Comparison of ENCODE assay signal across 1 cellular context in the genomic region with DNA sequence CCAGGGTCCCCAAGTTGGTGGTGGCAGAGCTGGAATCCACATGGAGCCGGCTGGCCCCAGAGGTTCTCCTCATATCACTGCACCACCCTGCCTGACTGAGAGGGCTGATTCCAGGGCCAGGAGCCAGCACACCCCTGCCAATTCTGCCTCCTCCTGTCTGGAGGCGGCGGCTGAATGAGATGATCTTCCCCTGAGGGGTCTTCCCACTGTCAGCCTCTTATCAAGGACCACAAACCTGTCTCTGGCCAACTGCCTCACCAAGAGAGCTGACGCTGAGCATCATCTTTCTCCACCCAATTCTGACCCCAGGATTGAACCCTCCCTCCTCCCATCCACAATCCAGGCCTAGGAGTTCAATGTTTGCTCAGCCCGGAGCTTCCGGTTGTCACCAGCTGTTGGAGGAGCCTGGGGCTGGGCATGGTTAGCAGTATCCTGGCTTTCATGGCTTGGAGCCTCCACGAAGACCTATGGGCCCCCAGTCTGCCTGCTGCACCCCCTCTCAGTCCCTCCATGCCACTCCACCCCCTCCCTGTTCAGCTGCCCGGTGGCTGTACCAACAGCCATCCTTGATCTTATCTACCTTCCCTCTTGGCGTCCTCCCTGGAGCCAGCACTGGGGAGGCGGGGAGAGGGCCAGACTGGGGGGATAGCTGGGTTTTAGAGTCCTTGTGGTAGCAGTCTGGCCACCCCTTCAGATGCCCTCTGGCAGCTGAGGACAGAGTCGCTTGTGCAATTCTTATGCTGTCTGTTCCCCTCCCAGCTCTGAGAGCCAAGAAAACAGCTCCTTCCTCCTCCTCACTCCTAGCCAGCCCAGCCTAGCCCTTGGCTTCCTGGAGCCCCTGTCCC.
TF ChIP-seq lines count a peak whose summit lies in the region.

No MANE protein-coding gene starts in this region.

TF ChIP-seq in GM23338, 12 proteins besides CTCF, POLR2A, EP300 and RAD21 (continued from another document):
- TF ChIP-seq, protein P1, sequence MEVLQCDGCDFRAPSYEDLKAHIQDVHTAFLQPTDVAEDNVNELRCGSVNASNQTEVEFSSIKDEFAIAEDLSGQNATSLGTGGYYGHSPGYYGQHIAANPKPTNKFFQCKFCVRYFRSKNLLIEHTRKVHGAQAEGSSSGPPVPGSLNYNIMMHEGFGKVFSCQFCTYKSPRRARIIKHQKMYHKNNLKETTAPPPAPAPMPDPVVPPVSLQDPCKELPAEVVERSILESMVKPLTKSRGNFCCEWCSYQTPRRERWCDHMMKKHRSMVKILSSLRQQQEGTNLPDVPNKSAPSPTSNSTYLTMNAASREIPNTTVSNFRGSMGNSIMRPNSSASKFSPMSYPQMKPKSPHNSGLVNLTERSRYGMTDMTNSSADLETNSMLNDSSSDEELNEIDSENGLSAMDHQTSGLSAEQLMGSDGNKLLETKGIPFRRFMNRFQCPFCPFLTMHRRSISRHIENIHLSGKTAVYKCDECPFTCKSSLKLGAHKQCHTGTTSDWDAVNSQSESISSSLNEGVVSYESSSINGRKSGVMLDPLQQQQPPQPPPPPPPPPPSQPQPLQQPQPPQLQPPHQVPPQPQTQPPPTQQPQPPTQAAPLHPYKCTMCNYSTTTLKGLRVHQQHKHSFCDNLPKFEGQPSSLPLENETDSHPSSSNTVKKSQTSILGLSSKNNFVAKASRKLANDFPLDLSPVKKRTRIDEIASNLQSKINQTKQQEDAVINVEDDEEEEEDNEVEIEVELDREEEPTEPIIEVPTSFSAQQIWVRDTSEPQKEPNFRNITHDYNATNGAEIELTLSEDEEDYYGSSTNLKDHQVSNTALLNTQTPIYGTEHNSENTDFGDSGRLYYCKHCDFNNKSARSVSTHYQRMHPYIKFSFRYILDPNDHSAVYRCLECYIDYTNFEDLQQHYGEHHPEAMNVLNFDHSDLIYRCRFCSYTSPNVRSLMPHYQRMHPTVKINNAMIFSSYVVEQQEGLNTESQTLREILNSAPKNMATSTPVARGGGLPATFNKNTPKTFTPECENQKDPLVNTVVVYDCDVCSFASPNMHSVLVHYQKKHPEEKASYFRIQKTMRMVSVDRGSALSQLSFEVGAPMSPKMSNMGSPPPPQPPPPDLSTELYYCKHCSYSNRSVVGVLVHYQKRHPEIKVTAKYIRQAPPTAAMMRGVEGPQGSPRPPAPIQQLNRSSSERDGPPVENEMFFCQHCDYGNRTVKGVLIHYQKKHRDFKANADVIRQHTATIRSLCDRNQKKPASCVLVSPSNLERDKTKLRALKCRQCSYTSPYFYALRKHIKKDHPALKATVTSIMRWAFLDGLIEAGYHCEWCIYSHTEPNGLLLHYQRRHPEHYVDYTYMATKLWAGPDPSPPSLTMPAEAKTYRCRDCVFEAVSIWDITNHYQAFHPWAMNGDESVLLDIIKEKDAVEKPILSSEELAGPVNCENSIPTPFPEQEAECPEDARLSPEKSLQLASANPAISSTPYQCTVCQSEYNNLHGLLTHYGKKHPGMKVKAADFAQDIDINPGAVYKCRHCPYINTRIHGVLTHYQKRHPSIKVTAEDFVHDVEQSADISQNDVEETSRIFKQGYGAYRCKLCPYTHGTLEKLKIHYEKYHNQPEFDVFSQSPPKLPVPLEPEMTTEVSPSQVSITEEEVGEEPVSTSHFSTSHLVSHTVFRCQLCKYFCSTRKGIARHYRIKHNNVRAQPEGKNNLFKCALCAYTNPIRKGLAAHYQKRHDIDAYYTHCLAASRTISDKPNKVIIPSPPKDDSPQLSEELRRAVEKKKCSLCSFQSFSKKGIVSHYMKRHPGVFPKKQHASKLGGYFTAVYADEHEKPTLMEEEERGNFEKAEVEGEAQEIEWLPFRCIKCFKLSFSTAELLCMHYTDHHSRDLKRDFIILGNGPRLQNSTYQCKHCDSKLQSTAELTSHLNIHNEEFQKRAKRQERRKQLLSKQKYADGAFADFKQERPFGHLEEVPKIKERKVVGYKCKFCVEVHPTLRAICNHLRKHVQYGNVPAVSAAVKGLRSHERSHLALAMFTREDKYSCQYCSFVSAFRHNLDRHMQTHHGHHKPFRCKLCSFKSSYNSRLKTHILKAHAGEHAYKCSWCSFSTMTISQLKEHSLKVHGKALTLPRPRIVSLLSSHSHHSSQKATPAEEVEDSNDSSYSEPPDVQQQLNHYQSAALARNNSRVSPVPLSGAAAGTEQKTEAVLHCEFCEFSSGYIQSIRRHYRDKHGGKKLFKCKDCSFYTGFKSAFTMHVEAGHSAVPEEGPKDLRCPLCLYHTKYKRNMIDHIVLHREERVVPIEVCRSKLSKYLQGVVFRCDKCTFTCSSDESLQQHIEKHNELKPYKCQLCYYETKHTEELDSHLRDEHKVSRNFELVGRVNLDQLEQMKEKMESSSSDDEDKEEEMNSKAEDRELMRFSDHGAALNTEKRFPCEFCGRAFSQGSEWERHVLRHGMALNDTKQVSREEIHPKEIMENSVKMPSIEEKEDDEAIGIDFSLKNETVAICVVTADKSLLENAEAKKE (CRISPR knock-in tag; IDR thresholded peaks at IDR 0.05) = no peak
- TF ChIP-seq, protein P2, sequence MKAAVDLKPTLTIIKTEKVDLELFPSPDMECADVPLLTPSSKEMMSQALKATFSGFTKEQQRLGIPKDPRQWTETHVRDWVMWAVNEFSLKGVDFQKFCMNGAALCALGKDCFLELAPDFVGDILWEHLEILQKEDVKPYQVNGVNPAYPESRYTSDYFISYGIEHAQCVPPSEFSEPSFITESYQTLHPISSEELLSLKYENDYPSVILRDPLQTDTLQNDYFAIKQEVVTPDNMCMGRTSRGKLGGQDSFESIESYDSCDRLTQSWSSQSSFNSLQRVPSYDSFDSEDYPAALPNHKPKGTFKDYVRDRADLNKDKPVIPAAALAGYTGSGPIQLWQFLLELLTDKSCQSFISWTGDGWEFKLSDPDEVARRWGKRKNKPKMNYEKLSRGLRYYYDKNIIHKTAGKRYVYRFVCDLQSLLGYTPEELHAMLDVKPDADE (IDR thresholded peaks at IDR 0.05) = no peak
- TF ChIP-seq POLR2AphosphoS5 (IDR thresholded peaks at IDR 0.05; ENCODE audit: low read depth) = no peak
- no peak for TF ChIP-seq ZNF114 (CRISPR knock-in tag; IDR thresholded peaks at IDR 0.05)
- TF ChIP-seq, protein P3, sequence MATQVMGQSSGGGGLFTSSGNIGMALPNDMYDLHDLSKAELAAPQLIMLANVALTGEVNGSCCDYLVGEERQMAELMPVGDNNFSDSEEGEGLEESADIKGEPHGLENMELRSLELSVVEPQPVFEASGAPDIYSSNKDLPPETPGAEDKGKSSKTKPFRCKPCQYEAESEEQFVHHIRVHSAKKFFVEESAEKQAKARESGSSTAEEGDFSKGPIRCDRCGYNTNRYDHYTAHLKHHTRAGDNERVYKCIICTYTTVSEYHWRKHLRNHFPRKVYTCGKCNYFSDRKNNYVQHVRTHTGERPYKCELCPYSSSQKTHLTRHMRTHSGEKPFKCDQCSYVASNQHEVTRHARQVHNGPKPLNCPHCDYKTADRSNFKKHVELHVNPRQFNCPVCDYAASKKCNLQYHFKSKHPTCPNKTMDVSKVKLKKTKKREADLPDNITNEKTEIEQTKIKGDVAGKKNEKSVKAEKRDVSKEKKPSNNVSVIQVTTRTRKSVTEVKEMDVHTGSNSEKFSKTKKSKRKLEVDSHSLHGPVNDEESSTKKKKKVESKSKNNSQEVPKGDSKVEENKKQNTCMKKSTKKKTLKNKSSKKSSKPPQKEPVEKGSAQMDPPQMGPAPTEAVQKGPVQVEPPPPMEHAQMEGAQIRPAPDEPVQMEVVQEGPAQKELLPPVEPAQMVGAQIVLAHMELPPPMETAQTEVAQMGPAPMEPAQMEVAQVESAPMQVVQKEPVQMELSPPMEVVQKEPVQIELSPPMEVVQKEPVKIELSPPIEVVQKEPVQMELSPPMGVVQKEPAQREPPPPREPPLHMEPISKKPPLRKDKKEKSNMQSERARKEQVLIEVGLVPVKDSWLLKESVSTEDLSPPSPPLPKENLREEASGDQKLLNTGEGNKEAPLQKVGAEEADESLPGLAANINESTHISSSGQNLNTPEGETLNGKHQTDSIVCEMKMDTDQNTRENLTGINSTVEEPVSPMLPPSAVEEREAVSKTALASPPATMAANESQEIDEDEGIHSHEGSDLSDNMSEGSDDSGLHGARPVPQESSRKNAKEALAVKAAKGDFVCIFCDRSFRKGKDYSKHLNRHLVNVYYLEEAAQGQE (IDR thresholded peaks at IDR 0.05; ENCODE audit: unreplicated experiment) = no peak
